ENCODE assay signal across 15 cellular contexts in genomic region chr10:76411719-76412435, GRCh38.
DNase-seq lines count a peak whose midpoint lies in the region; ATAC-seq and TF ChIP-seq lines count a peak whose summit lies in the region.
"Had no signal": no experiment of that assay in that cellular context is flagged by ENCODE, and none has a peak within 500 bp of the region (broad histone marks: within the 10 kb centered on the region; RNA-seq: fewer than 3 reads in every experiment).

No MANE protein-coding gene starts in this region.

- no peak overlapping the region for H3K4me3 ChIP-seq in gastroesophageal sphincter
- no peak overlapping the region for H3K4me3 ChIP-seq in osteoblast (ENCODE audit: insufficient read depth, low read length)
- no peak overlapping the region for H3K4me3 ChIP-seq in uterus
- H3K4me3 ChIP-seq in spleen = no peak overlapping the region
- H3K4me3 ChIP-seq: adrenal gland, SJSA1 had no signal

- TF ChIP-seq CTCF in gastroesophageal sphincter (IDR thresholded peaks at IDR 0.05) (no peak), osteoblast (IDR thresholded peaks at IDR 0.05; ENCODE audit: extremely low read depth, low read depth, low read length) (no peak), uterus (IDR thresholded peaks at IDR 0.05) (no peak), spleen (IDR thresholded peaks at IDR 0.05 in 8 of 11, conservative IDR thresholded peaks at IDR 0.05 in 3 of 11) (no peak)

- WGBS in gastroesophageal sphincter (ENCODE audit: low coverage in 1 of 2), 2 donors = 72 to 86% methylated on average over 5 to 8 of the region's 8 CpGs
- 84 to 92% (median 88%) methylated on average over 8 of the region's 8 CpGs for WGBS in spleen, 5 donors

- intact Hi-C loops in uterus (cut with DNase I; ENCODE audit: low total_unique reads) (no loop called here), spleen (cut with DNase I; ENCODE audit: low total_unique reads) (no loop called here)

- H3K27ac ChIP-seq in gastroesophageal sphincter = peak overlapping the region in 3 of 4 donors; percentile 17 to 28 (median 27)
- no peak overlapping the region for H3K27ac ChIP-seq in osteoblast (ENCODE audit: low read depth, low read length)
- H3K27ac ChIP-seq in uterus = no peak overlapping the region
- no peak overlapping the region for H3K27ac ChIP-seq in spleen
- H3K27ac ChIP-seq: adrenal gland, SJSA1 had no signal

- H3K9me3 ChIP-seq in gastroesophageal sphincter = no peaks in the 10 kb centered on the region
- H3K9me3 ChIP-seq in osteoblast (ENCODE audit: low read depth, low read length) = no peaks in the 10 kb centered on the region
- H3K9me3 ChIP-seq in uterus = no peaks in the 10 kb centered on the region
- peaks cover 0 to 6% (median 0%) of the 10 kb centered on the region in 8 donors for H3K9me3 ChIP-seq in spleen
- H3K9me3 ChIP-seq: adrenal gland, SJSA1 had no signal

- H2AFZ ChIP-seq in osteoblast (ENCODE audit: low read length) = peak overlapping the region; percentile 19

- no peaks in the 10 kb centered on the region for H4K20me1 ChIP-seq in osteoblast (ENCODE audit: insufficient read depth, low read length)

- peak; percentile 91 for ATAC-seq in gastroesophageal sphincter
- ATAC-seq: activated T-helper 17 cell treated with anti-CD3 and anti-CD28 coated beads, Interleukin-2, amount 50 U/mL, for 72 hours; PC-3 had no signal

- no peak for TF ChIP-seq POLR2A in gastroesophageal sphincter (IDR thresholded peaks at IDR 0.05)
- no peak for TF ChIP-seq POLR2A in uterus (IDR thresholded peaks at IDR 0.05)
- TF ChIP-seq POLR2A in spleen (IDR thresholded peaks at IDR 0.05) = no peak

- H3K4me2 ChIP-seq in osteoblast (ENCODE audit: insufficient read depth, low read length) = no peak overlapping the region

- no peak for TF ChIP-seq EP300 in gastroesophageal sphincter (IDR thresholded peaks at IDR 0.05)

- H3K36me3 ChIP-seq in gastroesophageal sphincter = no peaks in the 10 kb centered on the region
- no peaks in the 10 kb centered on the region for H3K36me3 ChIP-seq in osteoblast (ENCODE audit: insufficient read depth, low read length)
- H3K36me3 ChIP-seq in uterus = no peaks in the 10 kb centered on the region
- H3K36me3 ChIP-seq in spleen = no peaks in the 10 kb centered on the region
- H3K36me3 ChIP-seq: adrenal gland, SJSA1 had no signal

- H3K79me2 ChIP-seq in osteoblast (ENCODE audit: insufficient read depth, low read length) = no peaks in the 10 kb centered on the region

- H3K4me1 ChIP-seq in gastroesophageal sphincter (peaks cover 0 to 18% (median 0%) of the 10 kb centered on the region in 3 donors), osteoblast (ENCODE audit: insufficient read depth, low read length) (no peaks in the 10 kb centered on the region), uterus (peaks cover 4 to 5% of the 10 kb centered on the region in 2 donors), spleen (no peaks in the 10 kb centered on the region)
- H3K4me1 ChIP-seq: SJSA1 had no signal

- H3K27me3 ChIP-seq in gastroesophageal sphincter (no peaks in the 10 kb centered on the region), osteoblast (ENCODE audit: insufficient read depth, low read length) (no peaks in the 10 kb centered on the region), uterus (no peaks in the 10 kb centered on the region), spleen (replicated peaks in 1 of 7) (no peaks in the 10 kb centered on the region)
- H3K27me3 ChIP-seq: adrenal gland, SJSA1 had no signal

- DNase-seq in NCI-H446 (lab: John Stamatoyannopoulos, UW) = peak; percentile 35 to 85
- no peak for DNase-seq in osteoblast (ENCODE audit: insufficient read length, low spot score, missing footprints)
- peak; percentile 62 to 72 for DNase-seq in uterus
- no peak for DNase-seq in NCI-H1105 (lab: John Stamatoyannopoulos, UW)
- no peak for DNase-seq in spleen
- no peak for DNase-seq in SW 1271 (lab: John Stamatoyannopoulos, UW)
- DNase-seq: activated CD8-positive, alpha-beta memory T cell treated with anti-CD3 and anti-CD28 coated beads for 24 hours; adrenal gland; KBM-7; mesendoderm; NCI-H2107; PC-3 had no signal

Comparison
In these comparisons a context has a peak if more than half of its experiments do, and no peak if none do; other contexts are left out.
1. DNase-seq: peak in NCI-H446 (2 of 2) and uterus (2 of 2); none in osteoblast (single experiment), NCI-H1105 (single experiment), spleen (single experiment) and SW 1271 (0 of 2).
2. H3K27ac ChIP-seq: peak in gastroesophageal sphincter (3 of 4); none in osteoblast (single experiment), uterus (0 of 2) and spleen (0 of 8).